ENCODE assay signal across 20 cellular contexts in the genomic region with DNA sequence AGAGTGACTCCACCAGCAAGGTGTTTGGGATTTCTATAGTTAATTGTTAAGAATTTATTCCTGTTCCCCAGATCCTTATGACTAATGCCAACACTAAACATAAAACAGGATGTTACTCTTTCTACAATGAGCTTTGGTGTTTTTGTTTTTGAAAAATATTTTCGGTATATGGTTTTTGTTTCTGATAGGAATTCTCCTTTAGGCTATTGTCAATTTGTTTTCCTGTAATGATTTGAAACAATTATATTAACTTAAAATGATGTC.
"Had no signal": no experiment of that assay in that cellular context is flagged by ENCODE, and none has a peak within 500 bp of the region (broad histone marks: within the 10 kb centered on the region; RNA-seq: fewer than 3 reads in every experiment).

No MANE protein-coding gene starts in this region.

- ATAC-seq: activated CD4-positive, alpha-beta T cell treated with anti-CD3 and anti-CD28 coated beads for 36 hours; pancreas; psoas muscle; stimulated activated naive CD8-positive, alpha-beta T cell treated with anti-CD3 and anti-CD28 coated beads, Interleukin-15, amount 100 ng/mL, for 72 hours; T-cell had no signal

- H3K36me3 Mint-ChIP-seq: activated naive CD8-positive, alpha-beta T cell treated with anti-CD3 and anti-CD28 coated beads for 36 hours; stimulated activated effector memory CD8-positive, alpha-beta T cell treated with anti-CD3 and anti-CD28 coated beads, Interleukin-12 subunit alpha, Interleukin-12 subunit beta, amount 100 ng/mL, for 72 hours; T-cell had no signal

- H3K27me3 ChIP-seq: pancreas, right atrium auricular region, tibial artery had no signal

- H3K9me3 ChIP-seq: pancreas, psoas muscle, right atrium auricular region, tibial artery had no signal

- DNase-seq: activated B cell treated with CpG ODN at 0.5 μM for 24 hours; activated CD4-positive, alpha-beta T cell treated with anti-CD3 and anti-CD28 coated beads for 36 hours; activated CD4-positive, alpha-beta T cell treated with anti-CD3 and anti-CD28 coated beads, Interleukin-2, amount 50 U/mL, for 48 hours; activated CD8-positive, alpha-beta memory T cell treated with anti-CD3 and anti-CD28 coated beads, Interleukin-2, amount 50 U/mL, for 48 hours; activated naive CD4-positive, alpha-beta T cell treated with Interleukin-2 at 50 U/mL for 16 hours; activated naive CD8-positive, alpha-beta T cell treated with anti-CD3 and anti-CD28 coated beads for 36 hours; activated T-cell treated with anti-CD3 and anti-CD28 coated beads, Interleukin-2, amount 50 U/mL, for 48 hours; cerebellar nuclear complex; glutamatergic neuron; left ventricle myocardium superior; pancreas; psoas muscle; stimulated activated CD4-positive, alpha-beta T cell treated with anti-CD3 and anti-CD28 coated beads, Interleukin-1b, Interleukin-23, amount 100 ng/mL, for 48 hours; stimulated activated naive CD8-positive, alpha-beta T cell treated with anti-CD3 and anti-CD28 coated beads, Interleukin-15, amount 100 ng/mL, for 72 hours; T-cell; tibial artery had no signal

- H3K27ac ChIP-seq: coronary artery, pancreas, psoas muscle, right atrium auricular region, tibial artery had no signal

- H3K4me1 Mint-ChIP-seq: activated B cell treated with CpG ODN at 0.5 μM for 24 hours; activated CD4-positive, alpha-beta T cell treated with anti-CD3 and anti-CD28 coated beads for 36 hours; activated naive CD8-positive, alpha-beta T cell treated with anti-CD3 and anti-CD28 coated beads for 36 hours; stimulated activated naive CD8-positive, alpha-beta T cell treated with anti-CD3 and anti-CD28 coated beads, Interleukin-15, amount 100 ng/mL, for 72 hours had no signal

- H3K9me3 Mint-ChIP-seq: activated B cell treated with CpG ODN at 0.5 μM for 24 hours; activated naive CD8-positive, alpha-beta T cell treated with anti-CD3 and anti-CD28 coated beads for 36 hours; nephron; stimulated activated effector memory CD8-positive, alpha-beta T cell treated with anti-CD3 and anti-CD28 coated beads, Interleukin-12 subunit alpha, Interleukin-12 subunit beta, amount 100 ng/mL, for 72 hours; stimulated activated naive CD8-positive, alpha-beta T cell treated with anti-CD3 and anti-CD28 coated beads, Interleukin-15, amount 100 ng/mL, for 72 hours; T-cell had no signal

- H3K4me3 ChIP-seq: coronary artery, pancreas, psoas muscle, right atrium auricular region, tibial artery had no signal

- H3K27ac Mint-ChIP-seq: activated B cell treated with CpG ODN at 0.5 μM for 24 hours; activated CD4-positive, alpha-beta T cell treated with anti-CD3 and anti-CD28 coated beads for 36 hours; activated naive CD8-positive, alpha-beta T cell treated with anti-CD3 and anti-CD28 coated beads for 36 hours; nephron; stimulated activated effector memory CD8-positive, alpha-beta T cell treated with anti-CD3 and anti-CD28 coated beads, Interleukin-12 subunit alpha, Interleukin-12 subunit beta, amount 100 ng/mL, for 72 hours; stimulated activated naive CD8-positive, alpha-beta T cell treated with anti-CD3 and anti-CD28 coated beads, Interleukin-15, amount 100 ng/mL, for 72 hours; T-cell had no signal

- H3K36me3 ChIP-seq: pancreas, right atrium auricular region, tibial artery had no signal

- H3K4me3 Mint-ChIP-seq: activated B cell treated with CpG ODN at 0.5 μM for 24 hours; activated CD4-positive, alpha-beta T cell treated with anti-CD3 and anti-CD28 coated beads for 36 hours; activated naive CD8-positive, alpha-beta T cell treated with anti-CD3 and anti-CD28 coated beads for 36 hours; nephron; stimulated activated effector memory CD8-positive, alpha-beta T cell treated with anti-CD3 and anti-CD28 coated beads, Interleukin-12 subunit alpha, Interleukin-12 subunit beta, amount 100 ng/mL, for 72 hours; stimulated activated naive CD8-positive, alpha-beta T cell treated with anti-CD3 and anti-CD28 coated beads, Interleukin-15, amount 100 ng/mL, for 72 hours; T-cell had no signal
